In genomic region chr15:52261498-52262242, GRCh38 we compare ENCODE assay signal across 8 cellular contexts. TPM values are rescaled to one million over a fixed set of nuclear protein-coding genes. Genes with fewer than 3 reads are reported as not detected.
A peak's percentile ranks its signal among the peaks of the same experiment; 100 is the strongest.
DNase-seq lines count a peak whose midpoint lies in the region; ATAC-seq and TF ChIP-seq lines count a peak whose summit lies in the region.

No MANE protein-coding gene starts in this region.

- intact Hi-C loops in PC-3 (cut with micrococcal nuclease), result loop anchor here (1.0 to 5.0 kb wide), 2 partner anchors 23 to 266 kb away; partner anchors contain the start of gene MYO5A
- intact Hi-C loops in left ventricle myocardium superior (cut with micrococcal nuclease), result no loop called here
- intact Hi-C loops in sciatic nerve (cut with DNase I), result no loop called here

- no peaks in the 10 kb centered on the region for H3K79me2 ChIP-seq in PC-3 (ENCODE audit: low read length)

- ATAC-seq in GM18858 (IDR thresholded peaks at IDR 0.05; ENCODE audit: unreplicated experiment), result peak; percentile 99
- peak; percentile 100 for ATAC-seq in HG02981 (IDR thresholded peaks at IDR 0.05; ENCODE audit: unreplicated experiment)
- peak; percentile 98 for ATAC-seq in PC-3
- ATAC-seq in left ventricle myocardium superior, result peak; percentile 85
- peak; percentile 92 for ATAC-seq in sciatic nerve

- H3K4me2 ChIP-seq in PC-3 (ENCODE audit: low read length), result peak overlapping the region; percentile 50

- H3K4me3 ChIP-seq in AG04450 (ENCODE audit: low read depth, low read length), result no peak overlapping the region
- no peak overlapping the region for H3K4me3 ChIP-seq in PC-3 (ENCODE audit: low read length)
- no peak overlapping the region for H3K4me3 ChIP-seq in adipocyte (ENCODE audit: low read length)

- POLR2A ChIA-PET in AG04450 (lab: Yijun Ruan, JAX) (no interaction called here), PC-3 (lab: Charles Lee; ENCODE audit: unreplicated experiment) (interaction anchor here (0.7 to 0.8 kb wide), 2 partner anchors 10 to 34 kb away, joined by 4 to 6 read pairs; partner anchors contain the start of gene MYO5C)

- no peaks in the 10 kb centered on the region; the same call in 1 of the 2 replicates for H3K9me3 ChIP-seq in AG04450 (ENCODE audit: control insufficient read depth, insufficient read depth, low read length)
- H3K9me3 ChIP-seq in PC-3 (ENCODE audit: low read length), result no peaks in the 10 kb centered on the region
- no peaks in the 10 kb centered on the region for H3K9me3 ChIP-seq in adipocyte (ENCODE audit: control insufficient read depth, low read length)

- peaks cover 3% of the 10 kb centered on the region for H3K27me3 ChIP-seq in AG04450 (ENCODE audit: control insufficient read depth, insufficient read depth, low read length)
- H3K27me3 ChIP-seq in PC-3 (ENCODE audit: low read length), result no peaks in the 10 kb centered on the region
- no peaks in the 10 kb centered on the region for H3K27me3 ChIP-seq in adipocyte (replicated peaks; ENCODE audit: control insufficient read depth, insufficient read depth, low read length)

- H2AFZ ChIP-seq in PC-3 (ENCODE audit: low read length), result peak overlapping the region; percentile 29; the same call in 1 of the 2 replicates

- H4K20me1 ChIP-seq in PC-3 (ENCODE audit: low read length), result no peaks in the 10 kb centered on the region

- no peak overlapping the region for H3K27ac ChIP-seq in AG04450 (ENCODE audit: low read depth, low read length)
- peak overlapping the region; percentile 92 for H3K27ac ChIP-seq in PC-3 (ENCODE audit: low read length)

- H3K36me3 ChIP-seq in PC-3 (ENCODE audit: low read depth, low read length) (peaks cover 23% of the 10 kb centered on the region; the same call in 1 of the 2 replicates), adipocyte (ENCODE audit: control insufficient read depth, insufficient read depth, low read length, severe bottlenecking) (no peaks in the 10 kb centered on the region)

- no TSS peak for BruUV-seq in PC-3 (replicated peaks; lab: Mats Ljungman, UMichigan)

- peak; percentile 26; the same call in 1 of the 2 replicates for TF ChIP-seq CTCF in AG04450 (IDR thresholded peaks at IDR 0.05; ENCODE audit: low read depth, low read length)
- no peak for TF ChIP-seq CTCF in PC-3 (conservative IDR thresholded peaks at IDR 0.05; ENCODE audit: low read depth, low read length)

- peak; percentile 46 for DNase-seq in AG04450 (ENCODE audit: low read depth, low spot score)
- DNase-seq in PC-3, result peak; percentile 91
- peak; percentile 71 for DNase-seq in adipocyte (ENCODE audit: low read depth)
- peak; percentile 51 for DNase-seq in left ventricle myocardium superior
- peak; percentile 66 for DNase-seq in sciatic nerve (ENCODE audit: low spot score)
- no peak for DNase-seq in cortex of kidney (lab: John Stamatoyannopoulos, UW)

- H3K9ac ChIP-seq in PC-3 (ENCODE audit: low read length) (peak overlapping the region; percentile 60), adipocyte (ENCODE audit: low read length) (no peak overlapping the region)

- H3K4me1 ChIP-seq in PC-3 (ENCODE audit: insufficient read depth, low read length) (peaks cover 26% of the 10 kb centered on the region), adipocyte (ENCODE audit: control insufficient read depth, insufficient read depth, low read length) (peaks cover 26% of the 10 kb centered on the region)

- CTCF ChIA-PET in AG04450 (lab: Charles Lee) (interaction anchor here (1.0 to 1.5 kb wide), 7 partner anchors 9 to 477 kb away, joined by 3 to 6 read pairs (median 4); no protein-coding TSS in a partner anchor), PC-3 (lab: Charles Lee) (interaction anchor here (0.5 to 1.3 kb wide), 3 partner anchors 27 to 288 kb away, joined by 3 to 9 read pairs (median 3); no protein-coding TSS in a partner anchor)

- H3F3A ChIP-seq in PC-3 (ENCODE audit: low read length, unreplicated experiment), result no peaks in the 10 kb centered on the region

- H3K9me2 ChIP-seq in PC-3 (replicated peaks; ENCODE audit: low read length), result no peaks in the 10 kb centered on the region

RNA-seq across cellular contexts. Expression of gene MYO5C, which starts 33.9 kb away (rescaled TPM):
- polyA plus RNA-seq in AG04450 (2011; rRNA removed), result 0.14 and 0.24 TPM in 2 replicates
- 0.22 and 0.28 TPM in 2 replicates for polyA minus RNA-seq in AG04450 (2011; rRNA and poly(A)+ RNA removed)
- 16.7 and 17.7 TPM in 2 replicates for total RNA-seq in PC-3 (2014; rRNA removed)
- 2.1 TPM for total RNA-seq in left ventricle myocardium superior
- 16.3 TPM for total RNA-seq in sciatic nerve
